Comparison of ENCODE assay signal across 22 cellular contexts in the genomic region with DNA sequence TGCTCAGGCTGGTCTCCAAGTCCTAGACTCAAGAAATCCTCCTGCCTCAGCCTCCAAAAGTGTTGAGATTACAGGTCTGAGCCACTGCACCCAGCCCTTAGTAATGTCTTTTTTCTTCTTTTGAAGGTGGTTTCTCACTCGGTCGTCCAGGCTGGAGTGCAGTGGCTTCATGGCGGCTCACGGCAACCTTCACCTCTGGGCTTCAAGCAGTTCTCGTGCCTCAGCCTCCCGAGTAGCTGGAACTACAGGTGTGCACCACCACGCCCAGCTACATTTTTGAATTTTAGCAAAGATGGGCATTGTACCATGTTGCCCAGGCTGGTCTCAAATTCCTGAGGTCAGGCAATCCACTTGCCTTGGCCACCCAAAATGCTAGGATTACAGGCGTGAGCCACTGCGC. TPM values are rescaled to one million over a fixed set of nuclear protein-coding genes. Genes with fewer than 3 reads are reported as not detected.
DNase-seq lines count a peak whose midpoint lies in the region; ATAC-seq and TF ChIP-seq lines count a peak whose summit lies in the region.
"Had no signal": no experiment of that assay in that cellular context is flagged by ENCODE, and none has a peak within 500 bp of the region (broad histone marks: within the 10 kb centered on the region; RNA-seq: fewer than 3 reads in every experiment).

No MANE protein-coding gene starts in this region.

- H3K4me2 ChIP-seq in DND-41 (ENCODE audit: insufficient read depth, low read length): no peak overlapping the region
- H3K4me2 ChIP-seq: neural progenitor cell had no signal

- TF ChIP-seq POLR2A in sigmoid colon (IDR thresholded peaks at IDR 0.05): no peak

- peaks cover 63% of the 10 kb centered on the region for H3K36me3 ChIP-seq in DND-41 (ENCODE audit: insufficient read depth, low read length)
- no peaks in the 10 kb centered on the region for H3K36me3 ChIP-seq in sigmoid colon
- H3K36me3 ChIP-seq: brain microvascular endothelial cell, left ventricle myocardium inferior, neural progenitor cell had no signal

- intact Hi-C loops in sigmoid colon (cut with DNase I) (no loop called here), left ventricle myocardium superior (cut with micrococcal nuclease) (no loop called here)

- no peak for TF ChIP-seq CTCF in DND-41 (IDR thresholded peaks at IDR 0.05; ENCODE audit: borderline replicate concordance, extremely low read depth, low read length, poor library complexity, severe bottlenecking)
- no peak for TF ChIP-seq CTCF in sigmoid colon (IDR thresholded peaks at IDR 0.05)

- H3K4me3 ChIP-seq in DND-41 (ENCODE audit: low read depth in 1 of 2, low read length in 2 of 2) (no peak overlapping the region), sigmoid colon (no peak overlapping the region)
- H3K4me3 ChIP-seq: left ventricle myocardium inferior, mucosa of descending colon, neural progenitor cell, psoas muscle had no signal

- H3K27me3 ChIP-seq in DND-41 (ENCODE audit: insufficient read depth, low read length, poor library complexity): no peaks in the 10 kb centered on the region
- peaks cover 0 to 18% (median 0%) of the 10 kb centered on the region in 3 donors for H3K27me3 ChIP-seq in sigmoid colon
- H3K27me3 ChIP-seq: brain microvascular endothelial cell, neural progenitor cell had no signal

- peaks cover 72% of the 10 kb centered on the region for H3K79me2 ChIP-seq in DND-41 (ENCODE audit: insufficient read depth, low read length)

- peaks cover 56% of the 10 kb centered on the region for H3K4me1 ChIP-seq in DND-41 (ENCODE audit: insufficient read depth, low read length)
- H3K4me1 ChIP-seq in sigmoid colon: no peaks in the 10 kb centered on the region
- H3K4me1 ChIP-seq: neural progenitor cell, psoas muscle had no signal

- no peak for TF ChIP-seq EP300 in sigmoid colon (IDR thresholded peaks at IDR 0.05)

- 87 to 88% methylated on average over 9 of the region's 9 CpGs for WGBS in sigmoid colon, 2 donors

- ATAC-seq in DND-41 (ENCODE audit: insufficient read depth, low read depth): no peak
- no peak for ATAC-seq in left ventricle myocardium superior
- ATAC-seq: activated CD4-positive, alpha-beta T cell treated with anti-CD3 and anti-CD28 coated beads for 36 hours; HCT116; mucosa of descending colon; psoas muscle; stimulated activated naive CD8-positive, alpha-beta T cell treated with anti-CD3 and anti-CD28 coated beads, Interleukin-15, amount 100 ng/mL, for 72 hours had no signal

- peak; percentile 6 for DNase-seq in activated CD4-positive, alpha-beta T cell treated with anti-CD3 and anti-CD28 coated beads for 1 hour
- DNase-seq in activated CD4-positive, alpha-beta T cell treated with anti-CD3 and anti-CD28 coated beads for 48 hours: no peak
- peak; percentile 10 for DNase-seq in DND-41
- DNase-seq in activated CD8-positive, alpha-beta memory T cell treated with anti-CD3 and anti-CD28 coated beads, Interleukin-2, amount 50 U/mL, for 4 hours: peak; percentile 1
- peak; percentile 14 for DNase-seq in sigmoid colon
- no peak for DNase-seq in A172 (ENCODE audit: low spot score)
- DNase-seq in left ventricle myocardium superior: no peak
- DNase-seq in anterior cingulate cortex (lab: John Stamatoyannopoulos, UW): no peak
- DNase-seq: 8988T; activated CD4-positive, alpha-beta T cell treated with anti-CD3 and anti-CD28 coated beads for 36 hours; brain microvascular endothelial cell; cortex of kidney; left ventricle myocardium inferior; mucosa of descending colon; NCI-H1417; NCI-H2107; NCI-H510A; psoas muscle had no signal

- no peak overlapping the region for H2AFZ ChIP-seq in DND-41 (ENCODE audit: low read depth, low read length)
- H2AFZ ChIP-seq: neural progenitor cell had no signal

- H3K9ac ChIP-seq in DND-41 (ENCODE audit: low read depth, low read length): no peak overlapping the region
- H3K9ac ChIP-seq: neural progenitor cell had no signal

- H3K27ac ChIP-seq in DND-41 (ENCODE audit: low read length) (peak overlapping the region; percentile 86), sigmoid colon (no peak overlapping the region)
- H3K27ac ChIP-seq: brain microvascular endothelial cell, neural progenitor cell, psoas muscle had no signal

- peaks cover 14% of the 10 kb centered on the region for H4K20me1 ChIP-seq in DND-41 (ENCODE audit: insufficient read depth, low read length)

- H3K9me3 ChIP-seq in DND-41 (ENCODE audit: insufficient read depth, low read length, severe bottlenecking) (peaks cover 4% of the 10 kb centered on the region), sigmoid colon (no peaks in the 10 kb centered on the region)
- H3K9me3 ChIP-seq: mucosa of descending colon, psoas muscle had no signal

RNA-seq across cellular contexts. Expression of a gene that starts 32.3 kb away (rescaled TPM):
- total RNA-seq in sigmoid colon (10 to 100 TPM; 20.8 to 30.6 (median 29.3) TPM), left ventricle myocardium superior (34.3 TPM)
- polyA plus RNA-seq in sigmoid colon: 10 to 100 TPM; 11.8 to 24.0 (median 21.0) TPM
- total RNA-seq in A172 (2014; rRNA removed; shearing (Covaris generic)): 3.3 and 4.2 TPM in 2 replicates

RNA-seq across cellular contexts. Expression of a gene that starts 52.0 kb away (rescaled TPM):
- 1 to 10 TPM in 1 of 4 donors, under 1 TPM in 3; 0.28 to 1.8 (median 0.75) TPM for total RNA-seq in sigmoid colon
- polyA plus RNA-seq in sigmoid colon: 10 to 100 TPM in 1 of 3 donors, under 1 TPM in 1, not detected in 1; 0.92 to 15.0 TPM
- total RNA-seq in A172 (2014; rRNA removed; shearing (Covaris generic)): not detected in 2 replicates
- total RNA-seq in left ventricle myocardium superior: 2.6 TPM
- total RNA-seq: G401 had no signal

Comparison
In these comparisons a context has a peak if more than half of its experiments do, and no peak if none do; other contexts are left out.
1. DNase-seq: peak in activated CD4-positive, alpha-beta T cell treated with anti-CD3 and anti-CD28 coated beads for 1 hour (single experiment), DND-41 (single experiment), activated CD8-positive, alpha-beta memory T cell treated with anti-CD3 and anti-CD28 coated beads, Interleukin-2, amount 50 U/mL, for 4 hours (single experiment) and sigmoid colon (single experiment); none in activated CD4-positive, alpha-beta T cell treated with anti-CD3 and anti-CD28 coated beads for 48 hours (single experiment), A172 (single experiment), left ventricle myocardium superior (single experiment) and anterior cingulate cortex (0 of 58).